ENCODE assay signal across 1 cellular context in the genomic region with DNA sequence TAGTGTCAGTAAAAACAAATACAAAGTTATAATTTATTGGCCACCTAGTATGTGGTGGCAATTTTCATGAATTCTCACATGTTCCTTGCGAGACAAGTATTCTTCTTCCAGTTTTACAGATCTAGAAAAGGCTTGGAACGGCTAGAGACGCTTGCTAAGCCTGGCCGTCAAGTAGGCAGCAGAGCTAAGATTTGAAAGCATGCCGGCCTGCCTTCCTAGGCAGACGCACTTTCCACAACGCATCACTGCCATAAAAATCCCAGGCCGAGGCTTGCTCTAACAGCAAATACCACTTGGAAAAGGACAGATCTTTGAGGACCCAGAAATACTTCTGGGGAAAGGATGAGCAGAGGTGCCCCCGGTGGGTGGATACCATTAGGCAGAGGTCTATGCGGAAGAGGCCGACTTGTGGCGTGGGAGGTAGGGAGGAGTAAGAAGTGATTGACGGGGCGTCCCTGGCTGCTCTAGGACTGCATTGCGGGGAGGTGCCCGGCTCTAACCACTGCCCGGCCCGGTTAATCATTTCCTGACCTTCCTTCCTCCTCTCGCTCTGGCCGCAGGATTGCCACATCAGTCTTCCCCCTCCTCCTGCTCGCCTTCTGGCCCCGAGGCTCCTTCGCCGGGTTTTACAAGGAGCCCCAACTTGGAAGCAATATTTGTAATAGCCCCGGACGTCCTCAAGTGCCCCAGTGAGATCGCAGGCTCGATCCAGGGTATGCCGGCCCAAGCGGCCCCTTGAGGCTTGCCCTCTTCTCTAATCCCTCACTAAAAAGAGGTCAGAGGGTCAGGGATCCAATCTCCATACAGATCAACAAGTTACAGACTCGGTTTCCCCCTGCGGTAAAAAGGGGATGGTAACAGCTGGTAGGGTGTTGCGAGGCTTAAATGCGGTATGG.
TF ChIP-seq lines count a peak whose summit lies in the region.

No MANE protein-coding gene starts in this region.

TF ChIP-seq in liver, 16 proteins besides CTCF, POLR2A, EP300 and RAD21 (continued from another document):
- TF ChIP-seq, protein P1, sequence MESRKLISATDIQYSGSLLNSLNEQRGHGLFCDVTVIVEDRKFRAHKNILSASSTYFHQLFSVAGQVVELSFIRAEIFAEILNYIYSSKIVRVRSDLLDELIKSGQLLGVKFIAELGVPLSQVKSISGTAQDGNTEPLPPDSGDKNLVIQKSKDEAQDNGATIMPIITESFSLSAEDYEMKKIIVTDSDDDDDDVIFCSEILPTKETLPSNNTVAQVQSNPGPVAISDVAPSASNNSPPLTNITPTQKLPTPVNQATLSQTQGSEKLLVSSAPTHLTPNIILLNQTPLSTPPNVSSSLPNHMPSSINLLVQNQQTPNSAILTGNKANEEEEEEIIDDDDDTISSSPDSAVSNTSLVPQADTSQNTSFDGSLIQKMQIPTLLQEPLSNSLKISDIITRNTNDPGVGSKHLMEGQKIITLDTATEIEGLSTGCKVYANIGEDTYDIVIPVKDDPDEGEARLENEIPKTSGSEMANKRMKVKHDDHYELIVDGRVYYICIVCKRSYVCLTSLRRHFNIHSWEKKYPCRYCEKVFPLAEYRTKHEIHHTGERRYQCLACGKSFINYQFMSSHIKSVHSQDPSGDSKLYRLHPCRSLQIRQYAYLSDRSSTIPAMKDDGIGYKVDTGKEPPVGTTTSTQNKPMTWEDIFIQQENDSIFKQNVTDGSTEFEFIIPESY (IDR thresholded peaks at IDR 0.05) = peak; percentile 30
- TF ChIP-seq GABPA (IDR thresholded peaks at IDR 0.05 in 1 of 2, conservative IDR thresholded peaks at IDR 0.05 in 1 of 2) (peak in 1 of 2 donors; percentile 29), NR2F2 (IDR thresholded peaks at IDR 0.05) (peak; percentile 79), HNF4G (IDR thresholded peaks at IDR 0.05) (peak; percentile 14), RXRA (IDR thresholded peaks at IDR 0.05) (peak; percentile 71 to 72)
